28 cellular contexts compared by ENCODE assay signal in the genomic region with DNA sequence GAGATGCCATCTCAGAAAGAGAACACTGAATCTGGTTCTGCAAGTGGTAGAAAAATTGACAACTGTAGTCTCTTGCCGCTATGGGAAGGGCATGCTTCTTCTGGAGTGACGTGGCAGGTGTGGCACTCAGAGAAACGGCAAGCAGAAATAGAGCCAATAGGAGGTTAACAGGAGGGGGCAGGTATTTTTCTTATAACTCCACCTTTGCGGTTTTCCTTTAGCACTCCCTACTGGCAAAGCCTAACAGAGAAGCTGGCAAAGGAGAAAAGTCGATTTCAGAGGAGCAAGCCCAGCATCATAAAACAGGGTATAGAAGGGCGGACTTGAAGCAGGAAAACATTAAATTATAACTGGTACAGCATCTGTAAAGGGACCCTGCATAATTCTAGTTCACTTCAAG.
"Had no signal": no experiment of that assay in that cellular context is flagged by ENCODE, and none has a peak within 500 bp of the region (broad histone marks: within the 10 kb centered on the region; RNA-seq: fewer than 3 reads in every experiment).

No MANE protein-coding gene starts in this region.

- H3K4me1 ChIP-seq: adrenal gland, body of pancreas, breast epithelium, Peyer's patch had no signal

- H3K36me3 Mint-ChIP-seq: activated naive CD4-positive, alpha-beta T cell treated with anti-CD3 and anti-CD28 coated beads, Interleukin-2, amount 50 U/mL, for 72 hours had no signal

- H3K27ac Mint-ChIP-seq: activated CD4-positive, alpha-beta T cell treated with anti-CD3 and anti-CD28 coated beads, Interleukin-2, amount 10 ng/mL, durations not matched to agents 7 days and 5 days; activated CD8-positive, alpha-beta T cell treated with anti-CD3 and anti-CD28 coated beads, Interleukin-2, amount 10 ng/mL, durations not matched to agents 7 days and 5 days; activated naive CD4-positive, alpha-beta T cell treated with anti-CD3 and anti-CD28 coated beads for 36 hours; activated naive CD4-positive, alpha-beta T cell treated with anti-CD3 and anti-CD28 coated beads, Interleukin-2, amount 50 U/mL, for 72 hours; activated T-cell treated with anti-CD3 and anti-CD28 coated beads, Interleukin-2, amount 50 U/mL, for 24 hours had no signal

- ATAC-seq: activated CD8-positive, alpha-beta T cell treated with anti-CD3 and anti-CD28 coated beads, Interleukin-2, amount 10 ng/mL, durations not matched to agents 7 days and 5 days; activated naive CD4-positive, alpha-beta T cell treated with anti-CD3 and anti-CD28 coated beads, Interleukin-2, amount 50 U/mL, for 72 hours; body of pancreas; PC-3; Right ventricle myocardium inferior; SK-N-SH treated with all-trans-retinoic acid at 6 μM for 48 hours had no signal

- H3K4me1 Mint-ChIP-seq: activated CD4-positive, alpha-beta T cell treated with anti-CD3 and anti-CD28 coated beads, Interleukin-2, amount 10 ng/mL, durations not matched to agents 7 days and 5 days had no signal

- H3K27ac ChIP-seq: adrenal gland, body of pancreas, breast epithelium, Peyer's patch, RWPE1, VCaP had no signal

- H3K4me3 Mint-ChIP-seq: activated CD4-positive, alpha-beta T cell treated with anti-CD3 and anti-CD28 coated beads, Interleukin-2, amount 10 ng/mL, durations not matched to agents 7 days and 5 days; activated CD8-positive, alpha-beta T cell treated with anti-CD3 and anti-CD28 coated beads, Interleukin-2, amount 10 ng/mL, durations not matched to agents 7 days and 5 days; activated naive CD4-positive, alpha-beta T cell treated with anti-CD3 and anti-CD28 coated beads for 36 hours; activated T-cell treated with anti-CD3 and anti-CD28 coated beads, Interleukin-2, amount 50 U/mL, for 24 hours had no signal

- DNase-seq: activated CD4-positive, alpha-beta T cell treated with anti-CD3 and anti-CD28 coated beads, Interleukin-2, amount 10 ng/mL, durations not matched to agents 7 days and 5 days; activated CD4-positive, alpha-beta T cell treated with anti-CD3 and anti-CD28 coated beads, Interleukin-2, amount 50 U/mL, for 48 hours; activated CD8-positive, alpha-beta T cell treated with anti-CD3 and anti-CD28 coated beads, Interleukin-2, amount 10 ng/mL, durations not matched to agents 7 days and 5 days; activated gamma-delta T cell treated with Interleukin-2 at 50 U/mL for 16 hours; activated naive CD4-positive, alpha-beta T cell treated with anti-CD3 and anti-CD28 coated beads for 36 hours; activated T-cell treated with anti-CD3 and anti-CD28 coated beads, Interleukin-2, amount 50 U/mL, for 24 hours; adrenal gland; body of pancreas; NCI-H1105; NCI-H1417 treated with DMSO at 0.1 percent for 48 hours; NCI-H187 treated with DMSO at 0.1 percent for 48 hours; NCI-H2081; NCI-H2171 treated with DMSO at 0.1 percent for 48 hours; NCI-H226; NCI-H446 treated with DMSO at 0.1 percent for 48 hours; NCI-H524; PC-3; Peyer's patch; SIG-M5; T-helper 1 cell; T-helper 2 cell; T-helper 9 cell had no signal

- H3K27me3 Mint-ChIP-seq: activated CD4-positive, alpha-beta T cell treated with anti-CD3 and anti-CD28 coated beads, Interleukin-2, amount 10 ng/mL, durations not matched to agents 7 days and 5 days; activated T-cell treated with anti-CD3 and anti-CD28 coated beads, Interleukin-2, amount 50 U/mL, for 24 hours had no signal

- H3K36me3 ChIP-seq: adrenal gland, breast epithelium, Peyer's patch had no signal

- H3K27me3 ChIP-seq: adrenal gland, body of pancreas, breast epithelium, Peyer's patch had no signal

- H3K9me3 ChIP-seq: adrenal gland, body of pancreas, Peyer's patch had no signal

- H3K4me3 ChIP-seq: adrenal gland, body of pancreas, breast epithelium, Peyer's patch had no signal
